Comparison of ENCODE assay signal across 28 cellular contexts in genomic region chr10:77791506-77791905, GRCh38.
"Had no signal": no experiment of that assay in that cellular context is flagged by ENCODE, and none has a peak within 500 bp of the region (broad histone marks: within the 10 kb centered on the region; RNA-seq: fewer than 3 reads in every experiment).

No MANE protein-coding gene starts in this region.

- H3K4me1 ChIP-seq: adrenal gland, body of pancreas, colonic mucosa, esophagus squamous epithelium, gastroesophageal sphincter had no signal

- H3K36me3 Mint-ChIP-seq: activated CD4-positive, alpha-beta memory T cell treated with anti-CD3 and anti-CD28 coated beads for 36 hours; activated CD8-positive, alpha-beta memory T cell treated with anti-CD3 and anti-CD28 coated beads, Interleukin-2, amount 10 ng/mL, durations not matched to agents 7 days and 5 days; activated naive CD4-positive, alpha-beta T cell treated with anti-CD3 and anti-CD28 coated beads, Interleukin-2, amount 50 U/mL, for 24 hours; activated naive CD8-positive, alpha-beta T cell treated with anti-CD3 and anti-CD28 coated beads for 36 hours had no signal

- H3K9me3 Mint-ChIP-seq: activated CD4-positive, alpha-beta memory T cell treated with anti-CD3 and anti-CD28 coated beads for 36 hours; activated CD4-positive, alpha-beta T cell treated with anti-CD3 and anti-CD28 coated beads, Interleukin-2, amount 10 ng/mL, durations not matched to agents 24 days and 14 days; activated naive CD4-positive, alpha-beta T cell treated with anti-CD3 and anti-CD28 coated beads for 36 hours; activated naive CD4-positive, alpha-beta T cell treated with anti-CD3 and anti-CD28 coated beads, Interleukin-2, amount 50 U/mL, for 24 hours; activated naive CD8-positive, alpha-beta T cell treated with anti-CD3 and anti-CD28 coated beads for 36 hours; activated naive CD8-positive, alpha-beta T cell treated with anti-CD3 and anti-CD28 coated beads, Interleukin-2, amount 50 U/mL, for 24 hours; activated T-helper 1 cell treated with anti-CD3 and anti-CD28 coated beads, Interleukin-12 subunit alpha, Interleukin-12 subunit beta, Interleukin-2, Interleukin-4 antibody, amounts not matched to agents 30 ng/mL and 10 ng/mL and 1 ng/mL, durations not matched to agents 14 hours and 24 hours and 36 hours; activated T-helper 2 cell treated with anti-CD3 and anti-CD28 coated beads, Interferon-gamma antibody, Interleukin-2, Interleukin-4, amounts not matched to agents 10 μg/mL and 5 μg/mL and 100 μg/mL, durations not matched to agents 14 hours and 24 hours and 36 hours; endodermal cell had no signal

- ATAC-seq: activated CD4-positive, alpha-beta T cell treated with anti-CD3 and anti-CD28 coated beads for 36 hours; activated CD8-positive, alpha-beta memory T cell treated with anti-CD3 and anti-CD28 coated beads, Interleukin-2, amount 10 ng/mL, durations not matched to agents 7 days and 5 days; activated CD8-positive, alpha-beta T cell treated with anti-CD3 and anti-CD28 coated beads, Interleukin-2, amount 10 ng/mL, durations not matched to agents 7 days and 5 days; activated naive CD8-positive, alpha-beta T cell treated with anti-CD3 and anti-CD28 coated beads, Interleukin-2, amount 50 U/mL, for 24 hours; body of pancreas; gastroesophageal sphincter had no signal

- H3K36me3 ChIP-seq: colonic mucosa had no signal

- H3K9me3 ChIP-seq: adrenal gland, body of pancreas, colonic mucosa, esophagus squamous epithelium, gastroesophageal sphincter had no signal

- H3K27me3 Mint-ChIP-seq: activated CD4-positive, alpha-beta memory T cell treated with anti-CD3 and anti-CD28 coated beads for 36 hours; activated CD4-positive, alpha-beta T cell treated with anti-CD3 and anti-CD28 coated beads for 36 hours; activated CD4-positive, alpha-beta T cell treated with anti-CD3 and anti-CD28 coated beads, Interleukin-2, amount 10 ng/mL, durations not matched to agents 24 days and 14 days; activated CD8-positive, alpha-beta memory T cell treated with anti-CD3 and anti-CD28 coated beads, Interleukin-2, amount 10 ng/mL, durations not matched to agents 7 days and 5 days; activated naive CD4-positive, alpha-beta T cell treated with anti-CD3 and anti-CD28 coated beads, Interleukin-2, amount 50 U/mL, for 24 hours; activated naive CD8-positive, alpha-beta T cell treated with anti-CD3 and anti-CD28 coated beads for 36 hours; activated naive CD8-positive, alpha-beta T cell treated with anti-CD3 and anti-CD28 coated beads, Interleukin-2, amount 50 U/mL, for 24 hours had no signal

- H3K4me1 Mint-ChIP-seq: activated CD4-positive, alpha-beta T cell treated with anti-CD3 and anti-CD28 coated beads for 36 hours; activated CD4-positive, alpha-beta T cell treated with anti-CD3 and anti-CD28 coated beads, Interleukin-2, amount 10 ng/mL, durations not matched to agents 24 days and 14 days; activated CD8-positive, alpha-beta memory T cell treated with anti-CD3 and anti-CD28 coated beads, Interleukin-2, amount 10 ng/mL, durations not matched to agents 7 days and 5 days; activated naive CD4-positive, alpha-beta T cell treated with anti-CD3 and anti-CD28 coated beads, Interleukin-2, amount 50 U/mL, for 24 hours; activated naive CD8-positive, alpha-beta T cell treated with anti-CD3 and anti-CD28 coated beads for 36 hours; activated naive CD8-positive, alpha-beta T cell treated with anti-CD3 and anti-CD28 coated beads, Interleukin-2, amount 50 U/mL, for 24 hours; endodermal cell had no signal

- H3K4me3 ChIP-seq: adrenal gland, body of pancreas, colonic mucosa, esophagus squamous epithelium, gastroesophageal sphincter had no signal

- H3K27ac ChIP-seq: adrenal gland, body of pancreas, colonic mucosa, epithelial cell of prostate, esophagus squamous epithelium, gastroesophageal sphincter had no signal

- DNase-seq: activated CD4-positive, alpha-beta memory T cell treated with anti-CD3 and anti-CD28 coated beads for 36 hours; activated CD4-positive, alpha-beta T cell treated with anti-CD3 and anti-CD28 coated beads for 36 hours; activated CD4-positive, alpha-beta T cell treated with anti-CD3 and anti-CD28 coated beads, Interleukin-2, amount 10 ng/mL, durations not matched to agents 24 days and 14 days; activated CD4-positive, CD25-positive, alpha-beta regulatory T cell; activated CD4-positive, CD25-positive, alpha-beta regulatory T cell treated with anti-CD3 and anti-CD28 coated beads, Interleukin-2, amount 50 U/mL, for 72 hours; activated CD8-positive, alpha-beta memory T cell treated with anti-CD3 and anti-CD28 coated beads, Interleukin-2, amount 10 ng/mL, durations not matched to agents 7 days and 5 days; activated CD8-positive, alpha-beta memory T cell treated with anti-CD3 and anti-CD28 coated beads, Interleukin-2, amount 50 U/mL, for 4 hours; activated CD8-positive, alpha-beta T cell treated with anti-CD3 and anti-CD28 coated beads, Interleukin-2, amount 10 ng/mL, durations not matched to agents 7 days and 5 days; activated naive CD4-positive, alpha-beta T cell treated with anti-CD3 and anti-CD28 coated beads for 36 hours; activated naive CD8-positive, alpha-beta T cell treated with anti-CD3 and anti-CD28 coated beads for 36 hours; activated naive CD8-positive, alpha-beta T cell treated with anti-CD3 and anti-CD28 coated beads, Interleukin-2, amount 50 U/mL, for 24 hours; activated T-cell treated with anti-CD3 and anti-CD28 coated beads, Interleukin-2, amount 50 U/mL, for 1 hour; activated T-cell treated with anti-CD3 and anti-CD28 coated beads, Interleukin-2, amount 50 U/mL, for 48 hours; body of pancreas; central memory CD4-positive, alpha-beta T cell; cerebellar nuclear complex; colonic mucosa; effector CD8-positive, alpha-beta T cell; endodermal cell; esophagus squamous epithelium; foreskin melanocyte; T-helper 2 cell had no signal

- H3K4me3 Mint-ChIP-seq: activated CD4-positive, alpha-beta memory T cell treated with anti-CD3 and anti-CD28 coated beads for 36 hours; activated CD4-positive, alpha-beta T cell treated with anti-CD3 and anti-CD28 coated beads for 36 hours; activated CD4-positive, alpha-beta T cell treated with anti-CD3 and anti-CD28 coated beads, Interleukin-2, amount 10 ng/mL, durations not matched to agents 24 days and 14 days; activated CD8-positive, alpha-beta memory T cell treated with anti-CD3 and anti-CD28 coated beads, Interleukin-2, amount 10 ng/mL, durations not matched to agents 7 days and 5 days; activated CD8-positive, alpha-beta T cell treated with anti-CD3 and anti-CD28 coated beads, Interleukin-2, amount 10 ng/mL, durations not matched to agents 7 days and 5 days; activated naive CD4-positive, alpha-beta T cell treated with anti-CD3 and anti-CD28 coated beads for 36 hours; activated naive CD4-positive, alpha-beta T cell treated with anti-CD3 and anti-CD28 coated beads, Interleukin-2, amount 50 U/mL, for 24 hours; activated naive CD8-positive, alpha-beta T cell treated with anti-CD3 and anti-CD28 coated beads for 36 hours; activated naive CD8-positive, alpha-beta T cell treated with anti-CD3 and anti-CD28 coated beads, Interleukin-2, amount 50 U/mL, for 24 hours; activated T-helper 1 cell treated with anti-CD3 and anti-CD28 coated beads, Interleukin-12 subunit alpha, Interleukin-12 subunit beta, Interleukin-2, Interleukin-4 antibody, amounts not matched to agents 30 ng/mL and 10 ng/mL and 1 ng/mL, durations not matched to agents 14 hours and 24 hours and 36 hours; endodermal cell had no signal

- H3K27me3 ChIP-seq: adrenal gland, body of pancreas, colonic mucosa, esophagus squamous epithelium, gastroesophageal sphincter had no signal

- H3K27ac Mint-ChIP-seq: activated CD4-positive, alpha-beta memory T cell treated with anti-CD3 and anti-CD28 coated beads for 36 hours; activated CD4-positive, alpha-beta T cell treated with anti-CD3 and anti-CD28 coated beads for 36 hours; activated CD4-positive, alpha-beta T cell treated with anti-CD3 and anti-CD28 coated beads, Interleukin-2, amount 10 ng/mL, durations not matched to agents 24 days and 14 days; activated CD8-positive, alpha-beta memory T cell treated with anti-CD3 and anti-CD28 coated beads, Interleukin-2, amount 10 ng/mL, durations not matched to agents 7 days and 5 days; activated CD8-positive, alpha-beta T cell treated with anti-CD3 and anti-CD28 coated beads, Interleukin-2, amount 10 ng/mL, durations not matched to agents 7 days and 5 days; activated naive CD4-positive, alpha-beta T cell treated with anti-CD3 and anti-CD28 coated beads for 36 hours; activated naive CD4-positive, alpha-beta T cell treated with anti-CD3 and anti-CD28 coated beads, Interleukin-2, amount 50 U/mL, for 24 hours; activated naive CD8-positive, alpha-beta T cell treated with anti-CD3 and anti-CD28 coated beads for 36 hours; activated naive CD8-positive, alpha-beta T cell treated with anti-CD3 and anti-CD28 coated beads, Interleukin-2, amount 50 U/mL, for 24 hours; activated T-helper 1 cell treated with anti-CD3 and anti-CD28 coated beads, Interleukin-12 subunit alpha, Interleukin-12 subunit beta, Interleukin-2, Interleukin-4 antibody, amounts not matched to agents 30 ng/mL and 10 ng/mL and 1 ng/mL, durations not matched to agents 14 hours and 24 hours and 36 hours; activated T-helper 2 cell treated with anti-CD3 and anti-CD28 coated beads, Interferon-gamma antibody, Interleukin-2, Interleukin-4, amounts not matched to agents 10 μg/mL and 5 μg/mL and 100 μg/mL, durations not matched to agents 14 hours and 24 hours and 36 hours; endodermal cell had no signal
